1 cellular context compared by ENCODE assay signal in genomic region chr20:48017992-48018391, GRCh38.
TF ChIP-seq lines count a peak whose summit lies in the region.

No MANE protein-coding gene starts in this region.

TF ChIP-seq in IMR-90, 13 proteins besides CTCF, POLR2A, EP300 and RAD21:
- no peak for TF ChIP-seq MAZ (IDR thresholded peaks at IDR 0.05; ENCODE audit: borderline replicate concordance, low read depth, low read length)
